ENCODE assay signal across 18 cellular contexts in genomic region chr10:88974012-88974411, GRCh38. TPM values are rescaled to one million over a fixed set of nuclear protein-coding genes. Genes with fewer than 3 reads are reported as not detected.
DNase-seq lines count a peak whose midpoint lies in the region; ATAC-seq and TF ChIP-seq lines count a peak whose summit lies in the region.
"Had no signal": no experiment of that assay in that cellular context is flagged by ENCODE, and none has a peak within 500 bp of the region (broad histone marks: within the 10 kb centered on the region; RNA-seq: fewer than 3 reads in every experiment).

No MANE protein-coding gene starts in this region.

- H3F3A ChIP-seq in PC-3 (ENCODE audit: low read length, unreplicated experiment) = no peaks in the 10 kb centered on the region

- CTCF ChIA-PET in CD4-positive, alpha-beta T cell (lab: Charles Lee) = interaction anchor here (1.1 to 1.4 kb wide), 3 partner anchors 16 to 41 kb away, joined by 3 to 5 read pairs (median 3); partner anchors contain the start of gene FAS
- CTCF ChIA-PET in PC-3 (lab: Charles Lee) = no interaction called here

- intact Hi-C loops in CD4-positive, alpha-beta T cell (cut with DNase I, micrococcal nuclease) = loop anchor here in 1 of 2 experiments (2.0 kb wide), 1 partner anchor 17 kb away; the partner anchor contains the start of gene FAS
- intact Hi-C loops in PC-3 (cut with micrococcal nuclease) (loop anchor here (2.0 kb wide), 1 partner anchor 17 kb away; the partner anchor contains the start of gene FAS), spleen (cut with DNase I; ENCODE audit: low total_unique reads) (no loop called here)
- intact Hi-C loops in activated T-helper 1 cell treated with anti-CD3 and anti-CD28 coated beads, Interleukin-12 subunit alpha, Interleukin-12 subunit beta, Interleukin-2, Interleukin-4 antibody, amounts not matched to agents 30 ng/mL and 10 ng/mL and 1 ng/mL, durations not matched to agents 14 hours and 24 hours and 36 hours (cut with micrococcal nuclease) = no loop called here

- no peak overlapping the region for H3K4me2 ChIP-seq in PC-3 (ENCODE audit: low read length)

- WGBS in spleen, 5 donors = 74 to 90% (median 87%) methylated on average over 3 of the region's 3 CpGs

- no TSS peak for BruUV-seq in PC-3 (replicated peaks; lab: Mats Ljungman, UMichigan)

- ATAC-seq in CD4-positive, alpha-beta T cell (ENCODE audit: poor library complexity) = no peak
- no peak for ATAC-seq in PC-3

- no peaks in the 10 kb centered on the region for H4K20me1 ChIP-seq in PC-3 (ENCODE audit: low read length)

- no peak overlapping the region for H3K4me3 ChIP-seq in PC-3 (ENCODE audit: low read length)
- no peak overlapping the region for H3K4me3 ChIP-seq in spleen
- no peak overlapping the region for H3K4me3 ChIP-seq in HAP-1

- H3K4me3 Mint-ChIP-seq in CD4-positive, alpha-beta T cell = peak overlapping the region; percentile 98
- H3K4me3 Mint-ChIP-seq in activated T-helper 1 cell treated with anti-CD3 and anti-CD28 coated beads, Interleukin-12 subunit alpha, Interleukin-12 subunit beta, Interleukin-2, Interleukin-4 antibody, amounts not matched to agents 30 ng/mL and 10 ng/mL and 1 ng/mL, durations not matched to agents 14 hours and 24 hours and 36 hours = no peak overlapping the region

- no peaks in the 10 kb centered on the region for H3K9me2 ChIP-seq in PC-3 (replicated peaks; ENCODE audit: low read length)

- peaks cover 17% of the 10 kb centered on the region for H3K4me1 Mint-ChIP-seq in CD4-positive, alpha-beta T cell (ENCODE audit: low read depth)
- H3K4me1 Mint-ChIP-seq in activated T-helper 1 cell treated with anti-CD3 and anti-CD28 coated beads, Interleukin-12 subunit alpha, Interleukin-12 subunit beta, Interleukin-2, Interleukin-4 antibody, amounts not matched to agents 30 ng/mL and 10 ng/mL and 1 ng/mL, durations not matched to agents 14 hours and 24 hours and 36 hours (ENCODE audit: low read depth) = peaks cover 16% of the 10 kb centered on the region

- H3K9me3 Mint-ChIP-seq in CD4-positive, alpha-beta T cell = no peaks in the 10 kb centered on the region
- H3K9me3 Mint-ChIP-seq in activated T-helper 1 cell treated with anti-CD3 and anti-CD28 coated beads, Interleukin-12 subunit alpha, Interleukin-12 subunit beta, Interleukin-2, Interleukin-4 antibody, amounts not matched to agents 30 ng/mL and 10 ng/mL and 1 ng/mL, durations not matched to agents 14 hours and 24 hours and 36 hours = no peaks in the 10 kb centered on the region
- H3K9me3 Mint-ChIP-seq: naive B cell had no signal

- H3K27ac ChIP-seq in CD4-positive, alpha-beta T cell (ENCODE audit: low read depth, low read length) = no peak overlapping the region
- no peak overlapping the region for H3K27ac ChIP-seq in PC-3 (ENCODE audit: low read length)
- H3K27ac ChIP-seq in spleen = peak overlapping the region in 5 of 8 donors; percentile 0 to 83 (median 79)

- no peak overlapping the region for H3K9ac ChIP-seq in PC-3 (ENCODE audit: low read length)

- H3K4me1 ChIP-seq in PC-3 (ENCODE audit: insufficient read depth, low read length) (no peaks in the 10 kb centered on the region), spleen (peaks cover 8 to 45% (median 19%) of the 10 kb centered on the region in 6 donors), HAP-1 (no peaks in the 10 kb centered on the region)

- no peaks in the 10 kb centered on the region for H3K27me3 ChIP-seq in CD4-positive, alpha-beta T cell (ENCODE audit: control insufficient read depth, insufficient read depth, low read length)
- H3K27me3 ChIP-seq in PC-3 (ENCODE audit: low read length) = no peaks in the 10 kb centered on the region
- no peaks in the 10 kb centered on the region for H3K27me3 ChIP-seq in spleen (replicated peaks in 1 of 7)
- no peaks in the 10 kb centered on the region for H3K27me3 ChIP-seq in HAP-1 (ENCODE audit: low read depth)

- H3K36me3 Mint-ChIP-seq in CD4-positive, alpha-beta T cell (ENCODE audit: low read depth) = peaks cover 4% of the 10 kb centered on the region
- H3K36me3 Mint-ChIP-seq in activated T-helper 1 cell treated with anti-CD3 and anti-CD28 coated beads, Interleukin-12 subunit alpha, Interleukin-12 subunit beta, Interleukin-2, Interleukin-4 antibody, amounts not matched to agents 30 ng/mL and 10 ng/mL and 1 ng/mL, durations not matched to agents 14 hours and 24 hours and 36 hours (ENCODE audit: low read depth) = peaks cover 2% of the 10 kb centered on the region
- H3K36me3 Mint-ChIP-seq: naive B cell had no signal

- in situ Hi-C loops in HAP-1 (cut with MboI; ENCODE audit: low sequenced_read_pairs) = no loop called here

- no peak for DNase-seq in CD4-positive, alpha-beta T cell
- no peak for DNase-seq in PC-3
- peak; percentile 39 for DNase-seq in fibroblast of gingiva (ENCODE audit: low read depth)
- DNase-seq in spleen = no peak
- DNase-seq in RKO (ENCODE audit: low spot score) = no peak
- DNase-seq in HAP-1 (ENCODE audit: low spot score in 2 of 2) = no peak
- no peak for DNase-seq in activated T-helper 1 cell treated with anti-CD3 and anti-CD28 coated beads, Interleukin-12 subunit alpha, Interleukin-12 subunit beta, Interleukin-2, Interleukin-4 antibody, amounts not matched to agents 30 ng/mL and 10 ng/mL and 1 ng/mL, durations not matched to agents 14 hours and 24 hours and 36 hours (ENCODE audit: low spot score)
- DNase-seq in stimulated activated CD4-positive, alpha-beta T cell treated with anti-CD3 and anti-CD28 coated beads, Interleukin-15, amount 100 ng/mL, for 24 hours = no peak
- DNase-seq: activated CD4-positive, alpha-beta T cell treated with anti-CD3 and anti-CD28 coated beads for 4 hours; activated T-cell treated with anti-CD3 and anti-CD28 coated beads for 4 hours; C1 segment of cervical spinal cord; cortex of kidney; DMS153; naive B cell; NCI-H1417; SIG-M5; stimulated activated CD4-positive, alpha-beta T cell treated with anti-CD3 and anti-CD28 coated beads, Interleukin-4, amount 100 ng/mL, for 1 hour had no signal

- no peaks in the 10 kb centered on the region for H3K36me3 ChIP-seq in PC-3 (ENCODE audit: low read depth, low read length)
- no peaks in the 10 kb centered on the region for H3K36me3 ChIP-seq in spleen
- H3K36me3 ChIP-seq in HAP-1 (replicated peaks) = no peaks in the 10 kb centered on the region

- H3K27ac Mint-ChIP-seq in CD4-positive, alpha-beta T cell = peak overlapping the region; percentile 87
- H3K27ac Mint-ChIP-seq in activated T-helper 1 cell treated with anti-CD3 and anti-CD28 coated beads, Interleukin-12 subunit alpha, Interleukin-12 subunit beta, Interleukin-2, Interleukin-4 antibody, amounts not matched to agents 30 ng/mL and 10 ng/mL and 1 ng/mL, durations not matched to agents 14 hours and 24 hours and 36 hours = no peak overlapping the region
- H3K27ac Mint-ChIP-seq: T-helper 2 cell treated with Interferon-gamma antibody and Interleukin-4, amounts not matched to agents 5 μg/mL and 100 μg/mL, for 36 hours had no signal

- H3K9me3 ChIP-seq in CD4-positive, alpha-beta T cell (ENCODE audit: control insufficient read depth, low read length) = no peaks in the 10 kb centered on the region
- H3K9me3 ChIP-seq in PC-3 (ENCODE audit: low read length) (no peaks in the 10 kb centered on the region), spleen (no peaks in the 10 kb centered on the region), HAP-1 (no peaks in the 10 kb centered on the region)

- no peaks in the 10 kb centered on the region for H3K27me3 Mint-ChIP-seq in CD4-positive, alpha-beta T cell
- H3K27me3 Mint-ChIP-seq in activated T-helper 1 cell treated with anti-CD3 and anti-CD28 coated beads, Interleukin-12 subunit alpha, Interleukin-12 subunit beta, Interleukin-2, Interleukin-4 antibody, amounts not matched to agents 30 ng/mL and 10 ng/mL and 1 ng/mL, durations not matched to agents 14 hours and 24 hours and 36 hours (ENCODE audit: insufficient read depth) = peaks cover 5% of the 10 kb centered on the region

- POLR2A ChIA-PET in CD4-positive, alpha-beta T cell (lab: Charles Lee) = interaction anchor here (0.7 to 4.3 kb wide), 2 partner anchors 17 to 277 kb away, joined by 3 to 25 read pairs; partner anchors contain the start of genes FAS and LIPA
- POLR2A ChIA-PET in PC-3 (lab: Charles Lee; ENCODE audit: unreplicated experiment) = no interaction called here

- H2AFZ ChIP-seq in PC-3 (ENCODE audit: low read length) = peak overlapping the region; percentile 85; the same call in 1 of the 2 replicates

- no peaks in the 10 kb centered on the region for H3K79me2 ChIP-seq in PC-3 (ENCODE audit: low read length)

- no peak for TF ChIP-seq CTCF in CD4-positive, alpha-beta T cell (IDR thresholded peaks at IDR 0.05)
- TF ChIP-seq CTCF in PC-3 (conservative IDR thresholded peaks at IDR 0.05; ENCODE audit: low read depth, low read length) (no peak), spleen (IDR thresholded peaks at IDR 0.05 in 8 of 11, conservative IDR thresholded peaks at IDR 0.05 in 3 of 11) (no peak)

- TF ChIP-seq POLR2A in spleen (IDR thresholded peaks at IDR 0.05) = no peak

RNA-seq across cellular contexts. Expression of gene FAS, which starts 16.6 kb away (rescaled TPM):
- 10 to 100 TPM; 23.8 to 28.2 TPM for total RNA-seq in CD4-positive, alpha-beta T cell
- total RNA-seq in PC-3 (2014; rRNA removed) = 3.5 and 4.8 TPM in 2 replicates
- total RNA-seq in spleen = 10 to 100 TPM; 29.9 to 50.6 (median 36.4) TPM
- 1 to 10 TPM; 7.6 to 9.7 (median 8.3) TPM for polyA plus RNA-seq in spleen
- 36.4 and 38.6 TPM in 2 replicates for total RNA-seq in activated T-helper 1 cell treated with anti-CD3 and anti-CD28 coated beads, Interleukin-12 subunit alpha, Interleukin-12 subunit beta, Interleukin-2, Interleukin-4 antibody, amounts not matched to agents 30 ng/mL and 10 ng/mL and 1 ng/mL, durations not matched to agents 14 hours and 24 hours and 36 hours

RNA-seq across cellular contexts. Expression of gene ACTA2, which starts 21.4 kb away (rescaled TPM):
- 1 to 10 TPM; 1.8 to 2.1 TPM for total RNA-seq in CD4-positive, alpha-beta T cell
- total RNA-seq in PC-3 (2014; rRNA removed) (2.7 TPM in 1 of 2 replicates, not detected in the other), spleen (1,000 to 10,000 TPM in 1 of 7 donors, 100 to 1,000 TPM in 6; 128 to 1,421 (median 242) TPM)
- 100 to 1,000 TPM; 104 to 324 (median 224) TPM for polyA plus RNA-seq in spleen
- 10.9 and 12.2 TPM in 2 replicates for total RNA-seq in activated T-helper 1 cell treated with anti-CD3 and anti-CD28 coated beads, Interleukin-12 subunit alpha, Interleukin-12 subunit beta, Interleukin-2, Interleukin-4 antibody, amounts not matched to agents 30 ng/mL and 10 ng/mL and 1 ng/mL, durations not matched to agents 14 hours and 24 hours and 36 hours

Comparison
In these comparisons a context has a peak if more than half of its experiments do, and no peak if none do; other contexts are left out.
1. H3K27ac ChIP-seq: peak in spleen (5 of 8); none in CD4-positive, alpha-beta T cell (single experiment) and PC-3 (single experiment).